Comparison of ENCODE assay signal across 9 cellular contexts in genomic region chr5:88786217-88786560, GRCh38.
DNase-seq lines count a peak whose midpoint lies in the region; ATAC-seq and TF ChIP-seq lines count a peak whose summit lies in the region.
"Had no signal": no experiment of that assay in that cellular context is flagged by ENCODE, and none has a peak within 500 bp of the region (broad histone marks: within the 10 kb centered on the region; RNA-seq: fewer than 3 reads in every experiment).

No MANE protein-coding gene starts in this region.

- DNase-seq in naive B cell: no peak
- no peak for DNase-seq in stimulated activated CD4-positive, alpha-beta T cell treated with anti-CD3 and anti-CD28 coated beads, Interleukin-2, amount 100 ng/mL, for 48 hours
- no peak for DNase-seq in NCI-H1694 (lab: John Stamatoyannopoulos, UW)
- DNase-seq: CD4-positive, alpha-beta memory T cell had no signal

- peak overlapping the region in 1 of 8 donors; percentile 41 for H3K4me3 Mint-ChIP-seq in naive B cell
- H3K4me3 Mint-ChIP-seq: CD4-positive, alpha-beta memory T cell had no signal

- H3K27me3 ChIP-seq in HUES64 (ENCODE audit: insufficient read depth, low read length) (no peaks in the 10 kb centered on the region), ectodermal cell (ENCODE audit: control insufficient read depth, insufficient read depth, low read length, poor library complexity, severe bottlenecking) (no peaks in the 10 kb centered on the region)

- peak overlapping the region; percentile 63; the same call in 1 of the 2 replicates for H3K9ac ChIP-seq in HUES64 (ENCODE audit: low read depth, low read length)

- H3K4me1 ChIP-seq in HUES64 (ENCODE audit: insufficient read depth, low read length): peaks cover 28% of the 10 kb centered on the region
- H3K4me1 ChIP-seq in ectodermal cell (ENCODE audit: control insufficient read depth, insufficient read depth, low read length): peaks cover 19% of the 10 kb centered on the region

- H3K27ac Mint-ChIP-seq in naive B cell: peak overlapping the region; percentile 84 to 94 (median 90)
- H3K27ac Mint-ChIP-seq: CD4-positive, alpha-beta memory T cell had no signal

- peaks cover 36 to 71% (median 57%) of the 10 kb centered on the region in 3 donors for H3K4me1 Mint-ChIP-seq in naive B cell
- H3K4me1 Mint-ChIP-seq: CD4-positive, alpha-beta memory T cell had no signal

- H3K27ac ChIP-seq in 22Rv1 (peak overlapping the region; percentile 80), HUES64 (ENCODE audit: low read depth, low read length) (peak overlapping the region; percentile 56), ectodermal cell (ENCODE audit: insufficient read depth, low read depth, low read length, poor library complexity, severe bottlenecking) (peak overlapping the region; percentile 41)

- H3K36me3 ChIP-seq in HUES64 (ENCODE audit: insufficient read depth, low read length): no peaks in the 10 kb centered on the region
- H3K36me3 ChIP-seq in ectodermal cell (ENCODE audit: control insufficient read depth, insufficient read depth, low read length): no peaks in the 10 kb centered on the region

- H3K9me3 Mint-ChIP-seq in naive B cell: no peaks in the 10 kb centered on the region
- H3K9me3 Mint-ChIP-seq: CD4-positive, alpha-beta memory T cell had no signal

- H3K4me3 ChIP-seq in HUES64 (ENCODE audit: low read length): peak overlapping the region; percentile 16; the same call in 1 of the 2 replicates
- H3K4me3 ChIP-seq in ectodermal cell (ENCODE audit: insufficient read depth, low read depth, low read length): no peak overlapping the region

- no peaks in the 10 kb centered on the region for H3K9me3 ChIP-seq in HUES64 (ENCODE audit: insufficient read depth, low read depth, low read length)
- no peaks in the 10 kb centered on the region for H3K9me3 ChIP-seq in ectodermal cell (ENCODE audit: control insufficient read depth, low read length)

- ATAC-seq in naive B cell (ENCODE audit: low read depth in 2 of 2) (no peak), GM18517 (IDR thresholded peaks at IDR 0.05; ENCODE audit: unreplicated experiment) (no peak), GM19463 (IDR thresholded peaks at IDR 0.05; ENCODE audit: unreplicated experiment) (no peak)

- TF ChIP-seq CTCF in 22Rv1 (IDR thresholded peaks at IDR 0.05): no peak

- no peaks in the 10 kb centered on the region for H3K27me3 Mint-ChIP-seq in naive B cell

- H3K36me3 Mint-ChIP-seq in naive B cell: peaks cover 0 to 12% of the 10 kb centered on the region in 2 donors
- H3K36me3 Mint-ChIP-seq: CD4-positive, alpha-beta memory T cell had no signal

- 94% methylated on average over 2 of the region's 2 CpGs for WGBS in HUES64
- WGBS in ectodermal cell, 2 experiments: 100% methylated on average over 1 to 2 of the region's 2 CpGs
